11 cellular contexts compared by ENCODE assay signal in genomic region chr7:56157238-56157790, GRCh38.
DNase-seq lines count a peak whose midpoint lies in the region; ATAC-seq and TF ChIP-seq lines count a peak whose summit lies in the region.
"Had no signal": no experiment of that assay in that cellular context is flagged by ENCODE, and none has a peak within 500 bp of the region (broad histone marks: within the 10 kb centered on the region; RNA-seq: fewer than 3 reads in every experiment).

No MANE protein-coding gene starts in this region.

- no peaks in the 10 kb centered on the region for H3K27me3 Mint-ChIP-seq in activated naive CD4-positive, alpha-beta T cell treated with anti-CD3 and anti-CD28 coated beads, Interleukin-2, amount 10 ng/mL, durations not matched to agents 7 days and 5 days

- no peaks in the 10 kb centered on the region for H3K4me1 Mint-ChIP-seq in activated naive CD4-positive, alpha-beta T cell treated with anti-CD3 and anti-CD28 coated beads, Interleukin-2, amount 10 ng/mL, durations not matched to agents 7 days and 5 days

- H3K4me3 Mint-ChIP-seq in activated naive CD4-positive, alpha-beta T cell treated with anti-CD3 and anti-CD28 coated beads, Interleukin-2, amount 10 ng/mL, durations not matched to agents 7 days and 5 days = no peak overlapping the region

- POLR2A ChIA-PET in RWPE1 (lab: Yijun Ruan, JAX; ENCODE audit: low non-redundant PET) = no interaction called here

- DNase-seq in COR-L47 (lab: John Stamatoyannopoulos, UW) (peak; percentile 89), NCI-H1092 (lab: John Stamatoyannopoulos, UW) (peak; percentile 94), NCI-H1930 (lab: John Stamatoyannopoulos, UW) (peak; percentile 22 to 62), NCI-H748 (lab: John Stamatoyannopoulos, UW; ENCODE audit: unreplicated experiment) (peak; percentile 99), RWPE1 (ENCODE audit: low spot score) (no peak)
- DNase-seq in activated naive CD4-positive, alpha-beta T cell treated with anti-CD3 and anti-CD28 coated beads, Interleukin-2, amount 10 ng/mL, durations not matched to agents 7 days and 5 days = no peak
- no peak for DNase-seq in stimulated activated CD4-positive, alpha-beta T cell treated with anti-CD3 and anti-CD28 coated beads, Interleukin-4, amount 100 ng/mL, for 1 hour
- DNase-seq: C1 segment of cervical spinal cord, NCI-H187, SW 1271 had no signal

- H3K27ac Mint-ChIP-seq in activated naive CD4-positive, alpha-beta T cell treated with anti-CD3 and anti-CD28 coated beads, Interleukin-2, amount 10 ng/mL, durations not matched to agents 7 days and 5 days = no peak overlapping the region

- H3K9me3 Mint-ChIP-seq in activated naive CD4-positive, alpha-beta T cell treated with anti-CD3 and anti-CD28 coated beads, Interleukin-2, amount 10 ng/mL, durations not matched to agents 7 days and 5 days = peaks cover 28% of the 10 kb centered on the region

- TF ChIP-seq CTCF in RWPE1 (conservative IDR thresholded peaks at IDR 0.05; ENCODE audit: low read depth) = no peak

- CTCF ChIA-PET in activated naive CD4-positive, alpha-beta T cell treated with anti-CD3 and anti-CD28 coated beads, Interleukin-2, amount 10 ng/mL, durations not matched to agents 7 days and 5 days (lab: Charles Lee) = interaction anchor here (0.8 kb wide), 1 partner anchor 133 kb away, joined by 3 read pairs; no protein-coding TSS in a partner anchor
- CTCF ChIA-PET in RWPE1 (lab: Yijun Ruan, JAX) = interaction anchor here (0.6 kb wide), 1 partner anchor 368 kb away, joined by 3 read pairs; no protein-coding TSS in a partner anchor

- no peaks in the 10 kb centered on the region for H3K36me3 Mint-ChIP-seq in activated naive CD4-positive, alpha-beta T cell treated with anti-CD3 and anti-CD28 coated beads, Interleukin-2, amount 10 ng/mL, durations not matched to agents 7 days and 5 days

- ATAC-seq in HG02885 (IDR thresholded peaks at IDR 0.05; ENCODE audit: poor library complexity, unreplicated experiment) = no peak

- no peak overlapping the region for H3K27ac ChIP-seq in RWPE1

Comparison
In these comparisons a context has a peak if more than half of its experiments do, and no peak if none do; other contexts are left out.
1. DNase-seq: peak in COR-L47 (single experiment), NCI-H1092 (single experiment), NCI-H1930 (2 of 2) and NCI-H748 (single experiment); none in activated naive CD4-positive, alpha-beta T cell treated with anti-CD3 and anti-CD28 coated beads, Interleukin-2, amount 10 ng/mL, durations not matched to agents 7 days and 5 days (single experiment), RWPE1 (single experiment) and stimulated activated CD4-positive, alpha-beta T cell treated with anti-CD3 and anti-CD28 coated beads, Interleukin-4, amount 100 ng/mL, for 1 hour (single experiment).